In genomic region chr15:88497109-88497761, GRCh38 we compare ENCODE assay signal across 26 cellular contexts. TPM values are rescaled to one million over a fixed set of nuclear protein-coding genes. Genes with fewer than 3 reads are reported as not detected.
DNase-seq lines count a peak whose midpoint lies in the region; ATAC-seq, FAIRE-seq and TF ChIP-seq lines count a peak whose summit lies in the region.
"Had no signal": no experiment of that assay in that cellular context is flagged by ENCODE, and none has a peak within 500 bp of the region (broad histone marks: within the 10 kb centered on the region; RNA-seq: fewer than 3 reads in every experiment).

No MANE protein-coding gene starts in this region.

- H4K5ac ChIP-seq in H1 (ENCODE audit: insufficient read length, low read depth, low read length) = no peak overlapping the region

- no peaks in the 10 kb centered on the region for H3K79me1 ChIP-seq in H1 (ENCODE audit: low read depth, low read length)

- CTCF ChIA-PET in H1 (lab: Charles Lee; ENCODE audit: partially characterized antibody) = interaction anchor here (0.7 to 2.2 kb wide), 7 partner anchors 8 to 338 kb away, joined by 3 to 14 read pairs (median 4); no protein-coding TSS in a partner anchor

- H3K36me3 ChIP-seq in H1 (ENCODE audit: control insufficient read depth in 2 of 4, insufficient read depth in 4 of 4, low read length in 3 of 4) (no peaks in the 10 kb centered on the region), aorta (ENCODE audit: control insufficient read depth in 1 of 2, insufficient read depth in 2 of 2, low read length in 1 of 2) (peaks cover 0 to 2% of the 10 kb centered on the region in 2 donors)
- H3K36me3 ChIP-seq: SJSA1 had no signal

- H3K9me3 Mint-ChIP-seq in stimulated activated naive CD8-positive, alpha-beta T cell treated with anti-CD3 and anti-CD28 coated beads, Interleukin-15, amount 100 ng/mL, for 72 hours = no peaks in the 10 kb centered on the region
- H3K9me3 Mint-ChIP-seq: activated T-cell treated with anti-CD3 and anti-CD28 coated beads, Interleukin-2, amount 50 U/mL, for 4 hours; dendritic cell treated with granulocyte-macrophage colony-stimulating factor and Interleukin-4, amounts not matched to agents 40 ng/mL and 50 ng/mL, for 4 days; H9 had no signal

- H3K27ac Mint-ChIP-seq in stimulated activated naive CD8-positive, alpha-beta T cell treated with anti-CD3 and anti-CD28 coated beads, Interleukin-15, amount 100 ng/mL, for 72 hours = no peak overlapping the region
- H3K27ac Mint-ChIP-seq: dendritic cell treated with granulocyte-macrophage colony-stimulating factor and Interleukin-4, amounts not matched to agents 40 ng/mL and 50 ng/mL, for 4 days had no signal

- peak; percentile 14 for ATAC-seq in stimulated activated naive CD8-positive, alpha-beta T cell treated with anti-CD3 and anti-CD28 coated beads, Interleukin-15, Interleukin-2, amounts not matched to agents 100 U/mL and 50 U/mL, for 24 hours
- no peak for ATAC-seq in stimulated activated naive CD8-positive, alpha-beta T cell treated with anti-CD3 and anti-CD28 coated beads, Interleukin-15, amount 100 ng/mL, for 72 hours
- peak; percentile 19 for ATAC-seq in aorta (ENCODE audit: low FRiP score)
- no peak for ATAC-seq in GM18861 (IDR thresholded peaks at IDR 0.05; ENCODE audit: unreplicated experiment)
- ATAC-seq: activated T-cell treated with anti-CD3 and anti-CD28 coated beads, Interleukin-2, amount 50 U/mL, for 4 hours; Panc1 had no signal

- H3K4me3 ChIP-seq in H1 (ENCODE audit: extremely low read depth in 1 of 4, insufficient read depth in 2 of 4, low read depth in 3 of 4, low read length in 4 of 4) = no peak overlapping the region
- no peak overlapping the region for H3K4me3 ChIP-seq in aorta (ENCODE audit: low read length in 2 of 2)
- H3K4me3 ChIP-seq: BLaER1, lung, psoas muscle, SJSA1 had no signal

- no peaks in the 10 kb centered on the region for H3K27me3 ChIP-seq in H1 (replicated peaks in 1 of 4; ENCODE audit: control insufficient read depth in 3 of 4, extremely low read depth in 1 of 4, insufficient read depth in 3 of 4, low read length in 3 of 4)
- no peaks in the 10 kb centered on the region for H3K27me3 ChIP-seq in aorta (ENCODE audit: control insufficient read depth in 1 of 2, insufficient read depth in 2 of 2, low read length in 1 of 2)
- H3K27me3 ChIP-seq: BLaER1, SJSA1 had no signal

- H3K4me2 ChIP-seq in H1 (ENCODE audit: insufficient read depth in 1 of 2, low read depth in 2 of 2, low read length in 2 of 2) = no peak overlapping the region
- H3K4me2 ChIP-seq: BLaER1 had no signal

- no peaks in the 10 kb centered on the region for H3K79me2 ChIP-seq in H1 (ENCODE audit: control insufficient read depth in 1 of 2, insufficient read depth in 2 of 2, low read length in 2 of 2)

- no peak overlapping the region for H3K23ac ChIP-seq in H1 (ENCODE audit: insufficient read length)

- no peaks in the 10 kb centered on the region for H3K27me3 Mint-ChIP-seq in stimulated activated naive CD8-positive, alpha-beta T cell treated with anti-CD3 and anti-CD28 coated beads, Interleukin-15, amount 100 ng/mL, for 72 hours
- H3K27me3 Mint-ChIP-seq: dendritic cell treated with granulocyte-macrophage colony-stimulating factor and Interleukin-4, amounts not matched to agents 40 ng/mL and 50 ng/mL, for 4 days had no signal

- no peak overlapping the region for H2BK5ac ChIP-seq in H1 (ENCODE audit: low read depth, low read length)

- H3K23me2 ChIP-seq in H1 (ENCODE audit: low read depth, low read length) = no peaks in the 10 kb centered on the region

- no peak overlapping the region for H3K4me3 Mint-ChIP-seq in stimulated activated naive CD8-positive, alpha-beta T cell treated with anti-CD3 and anti-CD28 coated beads, Interleukin-15, amount 100 ng/mL, for 72 hours
- H3K4me3 Mint-ChIP-seq: activated T-cell treated with anti-CD3 and anti-CD28 coated beads, Interleukin-2, amount 50 U/mL, for 4 hours; dendritic cell treated with granulocyte-macrophage colony-stimulating factor and Interleukin-4, amounts not matched to agents 40 ng/mL and 50 ng/mL, for 4 days; H9 had no signal

- H2AK5ac ChIP-seq in H1 (ENCODE audit: low read depth, low read length) = no peak overlapping the region

- no peak overlapping the region for H3K4ac ChIP-seq in H1 (replicated peaks; ENCODE audit: insufficient read length, low read depth, low read length)

- TF ChIP-seq RAD21 in H1 (IDR thresholded peaks at IDR 0.05 in 1 of 2, conservative IDR thresholded peaks at IDR 0.05 in 1 of 2; ENCODE audit: low read depth in 2 of 2, low read length in 2 of 2) = no peak

- no peaks in the 10 kb centered on the region for H3K9me3 ChIP-seq in H1 (ENCODE audit: insufficient read depth in 2 of 2, low read depth in 1 of 2, low read length in 1 of 2)
- H3K9me3 ChIP-seq in aorta (ENCODE audit: control insufficient read depth, low read length) = no peaks in the 10 kb centered on the region
- H3K9me3 ChIP-seq: BLaER1, Caco-2, psoas muscle, SJSA1 had no signal

- 0 out of 2 replicates have a peak overlapping the region, but pooled peaks have one; percentile 18 for H4K8ac ChIP-seq in H1 (ENCODE audit: extremely low read depth, insufficient read depth, low read length)

- H3K27ac ChIP-seq in H1 (ENCODE audit: low read depth, low read length) (no peak overlapping the region), aorta (ENCODE audit: low read depth in 1 of 2, low read length in 2 of 2) (no peak overlapping the region)
- H3K27ac ChIP-seq: BLaER1, psoas muscle, SJSA1 had no signal

- no peak overlapping the region for H2BK12ac ChIP-seq in H1 (ENCODE audit: low read depth, low read length)

- no peak for TF ChIP-seq CTCF in H1 (IDR thresholded peaks at IDR 0.05; ENCODE audit: control extremely low read depth in 1 of 3, insufficient read depth in 1 of 3, low read depth in 1 of 3, low read length in 3 of 3)

- no peak for TF ChIP-seq EP300 in H1 (IDR thresholded peaks at IDR 0.05; ENCODE audit: borderline replicate concordance in 1 of 2, low read depth in 2 of 2, low read length in 2 of 2)

- H3K4me1 ChIP-seq in H1 (replicated peaks in 1 of 4; ENCODE audit: control insufficient read depth in 3 of 4, insufficient read depth in 4 of 4, low read length in 3 of 4) (no peaks in the 10 kb centered on the region), aorta (ENCODE audit: control insufficient read depth in 1 of 2, insufficient read depth in 2 of 2, low read length in 2 of 2) (no peaks in the 10 kb centered on the region)
- H3K4me1 ChIP-seq: BLaER1, Caco-2, psoas muscle, SJSA1 had no signal

- H3K9ac ChIP-seq in H1 (replicated peaks in 1 of 4; ENCODE audit: extremely low read depth in 1 of 4, low read depth in 3 of 4, low read length in 3 of 4) = no peak overlapping the region
- H3K9ac ChIP-seq: BLaER1 had no signal

- H2AFZ ChIP-seq in H1 (ENCODE audit: low read length) = no peak overlapping the region

- 88% methylated on average over 9 of the region's 10 CpGs; no CpG with 5 or more reads in 1 of the 2 experiments for WGBS in H1 (ENCODE audit: extremely low coverage in 1 of 2, insufficient coverage in 1 of 2, insufficient read length in 1 of 2, insufficient replicate concordance in 2 of 2, low coverage in 1 of 2, low lambda C conversion rate in 2 of 2, missing lambda C conversion rate in 1 of 2), 2 experiments
- WGBS in aorta, 2 donors = 80 to 83% methylated on average over 10 of the region's 10 CpGs

- no peak overlapping the region for H2BK120ac ChIP-seq in H1 (replicated peaks; ENCODE audit: low read depth, low read length)

- TF ChIP-seq POLR2A in H1 (IDR thresholded peaks at IDR 0.05; ENCODE audit: control extremely low read depth in 1 of 2, low read depth in 2 of 2, low read length in 2 of 2) = no peak

- POLR2A ChIA-PET in H1 (lab: Charles Lee; ENCODE audit: partially characterized antibody) = interaction anchor here (0.8 kb wide), 1 partner anchor 22 kb away, joined by 3 read pairs; no protein-coding TSS in a partner anchor

- DNase-seq in stimulated activated naive CD8-positive, alpha-beta T cell treated with anti-CD3 and anti-CD28 coated beads, Interleukin-15, Interleukin-2, amounts not matched to agents 100 U/mL and 50 U/mL, for 24 hours = no peak
- no peak for DNase-seq in stimulated activated naive CD8-positive, alpha-beta T cell treated with anti-CD3 and anti-CD28 coated beads, Interleukin-15, amount 100 ng/mL, for 72 hours
- no peak for DNase-seq in H1 (ENCODE audit: low read depth in 1 of 2, low spot score in 2 of 2)
- peak; percentile 27 for DNase-seq in middle frontal gyrus (ENCODE audit: extremely low spot score, low spot score)
- DNase-seq in aorta = no peak
- no peak for DNase-seq in GM19239 (ENCODE audit: insufficient read length, low spot score)
- no peak for DNase-seq in NOMO-1 treated with dmso at 0.1 percent for 144 hours (lab: John Stamatoyannopoulos, UW; ENCODE audit: unreplicated experiment)
- DNase-seq: ACHN; activated naive CD4-positive, alpha-beta T cell; activated T-cell treated with anti-CD3 and anti-CD28 coated beads, Interleukin-2, amount 50 U/mL, for 4 hours; amniotic stem cell; Caco-2; DND-41; H9; islet precursor cell; NCI-H1092 treated with DMSO at 0.1 percent for 48 hours; NCI-H2081 treated with DMSO at 0.1 percent for 48 hours; NK-92 treated with Interleukin-12 subunit alpha and Interleukin-12 subunit beta, amount 100 ng/mL, for 24 hours; psoas muscle; T-helper 1 cell had no signal

- FAIRE-seq in H1 (lab: Jason Lieb, UNC) = no peak
- no peak for FAIRE-seq in GM19239 (lab: Jason Lieb, UNC)

- no peak overlapping the region for H3K56ac ChIP-seq in H1 (replicated peaks; ENCODE audit: insufficient read length, low read depth, low read length)

- intact Hi-C loops in aorta (cut with DNase I) = no loop called here

- no peaks in the 10 kb centered on the region for H4K20me1 ChIP-seq in H1 (replicated peaks in 1 of 2; ENCODE audit: control insufficient read depth in 1 of 2, insufficient read depth in 2 of 2, low read length in 2 of 2)
- H4K20me1 ChIP-seq: BLaER1 had no signal

- H3K18ac ChIP-seq in H1 (ENCODE audit: extremely low read depth, low read length) = no peak overlapping the region

- no peak overlapping the region for H4K91ac ChIP-seq in H1 (replicated peaks; ENCODE audit: insufficient read length, low read length)

- no peak overlapping the region for H3K14ac ChIP-seq in H1 (ENCODE audit: insufficient read length)

- H3K4me1 Mint-ChIP-seq in stimulated activated naive CD8-positive, alpha-beta T cell treated with anti-CD3 and anti-CD28 coated beads, Interleukin-15, amount 100 ng/mL, for 72 hours = no peaks in the 10 kb centered on the region

- no peak overlapping the region for H2BK20ac ChIP-seq in H1 (ENCODE audit: low read length)

- H2BK15ac ChIP-seq in H1 (ENCODE audit: low read length) = no peak overlapping the region

RNA-seq across cellular contexts. Expression of gene MRPS11, which starts 29.7 kb away (rescaled TPM):
- total RNA-seq in H1 (2021; fragmentation: NEBNext Ultra II Directional; extraction: Animal tissue kit (Norgen Biotek cat#: 25700)) = 41.4 and 50.4 TPM in 2 replicates
- polyA plus RNA-seq in H1 (2011; rRNA removed) (57.6 and 59.2 TPM in 2 replicates), aorta (10 to 100 TPM; 29.3 to 42.4 TPM)
- polyA plus RNA-seq in H1 (2011; cell fraction: cytosol; rRNA removed) = 61.2 TPM
- polyA plus RNA-seq in H1 (2011; cell fraction: nucleus; rRNA removed) = 55.9 TPM
- polyA plus RNA-seq in H1 (2012, experiment 1 of 2) = 39.5 to 60.0 TPM (median 55.8 TPM) in 4 replicates
- polyA plus RNA-seq in H1 (2012, experiment 2 of 2) = 62.0 TPM
- 44.2 TPM for polyA plus RNA-seq in H1 (2013, experiment 1 of 2)
- 45.2 TPM for polyA plus RNA-seq in H1 (2013, experiment 2 of 2)
- polyA minus RNA-seq in H1 (2011; rRNA and poly(A)+ RNA removed) = 16.6 and 24.2 TPM in 2 replicates
- 24.1 TPM for polyA minus RNA-seq in H1 (2011; cell fraction: cytosol; rRNA and poly(A)+ RNA removed)
- polyA minus RNA-seq in H1 (2011; cell fraction: nucleus; rRNA and poly(A)+ RNA removed) = 33.1 TPM
- total RNA-seq in aorta = 10 to 100 TPM; 24.9 to 32.2 TPM

RNA-seq across cellular contexts. Expression of gene MRPL46, which starts 30.0 kb away (rescaled TPM):
- total RNA-seq in H1 (2021; fragmentation: NEBNext Ultra II Directional; extraction: Animal tissue kit (Norgen Biotek cat#: 25700)) = 24.4 and 24.5 TPM in 2 replicates
- polyA plus RNA-seq in H1 (2011; rRNA removed) (17.2 and 18.3 TPM in 2 replicates), aorta (10 to 100 TPM; 23.8 to 29.4 TPM)
- polyA plus RNA-seq in H1 (2011; cell fraction: cytosol; rRNA removed) = 28.7 TPM
- 15.3 TPM for polyA plus RNA-seq in H1 (2011; cell fraction: nucleus; rRNA removed)
- 19.5 to 27.0 TPM (median 26.7 TPM) in 4 replicates for polyA plus RNA-seq in H1 (2012, experiment 1 of 2)
- 14.4 TPM for polyA plus RNA-seq in H1 (2012, experiment 2 of 2)
- polyA plus RNA-seq in H1 (2013, experiment 1 of 2) = 27.0 TPM
- polyA plus RNA-seq in H1 (2013, experiment 2 of 2) = 27.8 TPM
- polyA minus RNA-seq in H1 (2011; rRNA and poly(A)+ RNA removed) = 11.5 and 13.1 TPM in 2 replicates
- 9.5 TPM for polyA minus RNA-seq in H1 (2011; cell fraction: cytosol; rRNA and poly(A)+ RNA removed)
- polyA minus RNA-seq in H1 (2011; cell fraction: nucleus; rRNA and poly(A)+ RNA removed) = 25.5 TPM
- 10 to 100 TPM; 14.1 to 16.5 TPM for total RNA-seq in aorta

RNA-seq across cellular contexts. Expression of gene DET1, which starts 49.2 kb away (rescaled TPM):
- 5.4 and 6.1 TPM in 2 replicates for total RNA-seq in H1 (2021; fragmentation: NEBNext Ultra II Directional; extraction: Animal tissue kit (Norgen Biotek cat#: 25700))
- polyA plus RNA-seq in H1 (2011; rRNA removed) (7.7 and 8.5 TPM in 2 replicates), aorta (1 to 10 TPM; 2.5 to 2.6 TPM)
- 8.6 TPM for polyA plus RNA-seq in H1 (2011; cell fraction: cytosol; rRNA removed)
- polyA plus RNA-seq in H1 (2011; cell fraction: nucleus; rRNA removed) = 12.2 TPM
- polyA plus RNA-seq in H1 (2012, experiment 1 of 2) = 5.2 to 7.4 TPM (median 6.1 TPM) in 4 replicates
- polyA plus RNA-seq in H1 (2012, experiment 2 of 2) = 3.0 TPM
- 4.3 TPM for polyA plus RNA-seq in H1 (2013, experiment 1 of 2)
- 3.5 TPM for polyA plus RNA-seq in H1 (2013, experiment 2 of 2)
- 15.5 and 16.5 TPM in 2 replicates for polyA minus RNA-seq in H1 (2011; rRNA and poly(A)+ RNA removed)
- polyA minus RNA-seq in H1 (2011; cell fraction: cytosol; rRNA and poly(A)+ RNA removed) = 5.4 TPM
- polyA minus RNA-seq in H1 (2011; cell fraction: nucleus; rRNA and poly(A)+ RNA removed) = 16.3 TPM
- total RNA-seq in aorta = 1 to 10 TPM; 3.3 to 6.7 TPM

Comparison
In these comparisons a context has a peak if more than half of its experiments do, and no peak if none do; other contexts are left out.
1. ATAC-seq: peak in stimulated activated naive CD8-positive, alpha-beta T cell treated with anti-CD3 and anti-CD28 coated beads, Interleukin-15, Interleukin-2, amounts not matched to agents 100 U/mL and 50 U/mL, for 24 hours (single experiment) and aorta (single experiment); none in stimulated activated naive CD8-positive, alpha-beta T cell treated with anti-CD3 and anti-CD28 coated beads, Interleukin-15, amount 100 ng/mL, for 72 hours (single experiment) and GM18861 (single experiment).